1 cellular context compared by ENCODE assay signal in the genomic region with DNA sequence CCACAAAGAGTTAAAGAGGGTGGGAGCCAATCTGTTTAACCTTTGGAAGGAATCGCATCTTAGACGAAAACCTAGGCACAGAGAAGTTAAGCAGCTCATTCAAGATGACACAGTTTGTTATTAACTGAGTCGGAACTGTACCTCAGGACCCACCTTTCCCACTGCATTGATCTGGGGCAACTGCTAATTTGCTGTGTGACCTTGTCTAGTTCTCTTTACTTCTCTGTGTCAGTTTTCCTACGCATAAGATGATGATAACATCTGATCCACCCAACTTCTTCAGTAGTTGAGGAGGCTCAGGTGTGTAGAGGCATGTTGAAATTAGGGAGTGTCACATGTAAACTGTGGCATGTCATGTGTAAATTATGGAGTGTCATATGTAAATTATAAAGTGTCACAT.
TF ChIP-seq lines count a peak whose summit lies in the region.

No MANE protein-coding gene starts in this region.

TF ChIP-seq in GM23338, 12 proteins besides CTCF, POLR2A, EP300 and RAD21 (continued from another document):
- TF ChIP-seq ZNF462 (CRISPR knock-in tag; IDR thresholded peaks at IDR 0.05), result no peak
- no peak for TF ChIP-seq POLR2AphosphoS5 (IDR thresholded peaks at IDR 0.05; ENCODE audit: low read depth)
- no peak for TF ChIP-seq EZH2phosphoT487 (IDR thresholded peaks at IDR 0.05; ENCODE audit: unreplicated experiment)
- TF ChIP-seq NANOG (IDR thresholded peaks at IDR 0.05; ENCODE audit: borderline replicate concordance), result no peak
- TF ChIP-seq ZNF331 (CRISPR knock-in tag; IDR thresholded peaks at IDR 0.05; ENCODE audit: low read depth), result no peak
- no peak for TF ChIP-seq STAT1 (IDR thresholded peaks at IDR 0.05; ENCODE audit: unreplicated experiment)
- no peak for TF ChIP-seq ETS1 (IDR thresholded peaks at IDR 0.05)
- no peak for TF ChIP-seq CREB1 (CRISPR knock-in tag; IDR thresholded peaks at IDR 0.05; ENCODE audit: low read depth)
- no peak for TF ChIP-seq JUNB (IDR thresholded peaks at IDR 0.05; ENCODE audit: unreplicated experiment)
- no peak for TF ChIP-seq REST (IDR thresholded peaks at IDR 0.05; ENCODE audit: unreplicated experiment)
